Comparison of ENCODE assay signal across 17 cellular contexts in the genomic region with DNA sequence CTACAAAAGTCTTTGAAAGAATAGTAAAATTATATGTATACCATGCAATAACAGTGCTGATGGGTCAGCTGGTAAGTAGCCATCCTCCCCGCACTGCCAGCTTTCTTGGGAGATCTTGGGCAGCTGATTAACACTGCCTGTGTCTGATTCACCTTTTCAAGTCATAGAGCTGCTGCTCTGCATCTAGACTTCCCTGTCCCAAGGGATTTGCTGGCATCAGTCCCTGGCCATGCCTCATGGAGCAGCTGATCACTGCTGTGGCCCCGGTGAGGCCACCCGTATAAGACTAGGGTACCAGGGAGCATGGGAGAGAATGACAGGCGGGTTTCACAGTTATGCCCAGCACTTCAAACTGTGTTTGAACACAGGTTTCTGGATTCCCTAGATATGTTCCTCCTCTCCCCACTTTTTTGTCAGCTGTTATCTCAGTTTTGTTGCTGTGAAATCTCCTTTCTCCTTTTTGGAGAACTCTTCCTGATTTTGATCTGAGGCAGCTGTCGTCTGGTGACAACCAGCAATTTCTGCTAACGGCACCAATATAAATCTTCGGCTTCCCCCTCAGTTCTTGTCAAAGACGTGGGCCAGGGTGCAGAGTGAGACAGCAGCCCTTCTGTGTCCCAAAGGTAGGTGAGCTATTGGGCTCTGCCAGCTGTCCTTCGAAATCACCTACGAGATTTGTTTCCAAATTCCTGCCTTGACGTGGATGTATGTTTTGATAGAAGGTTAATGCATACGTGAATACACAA.
DNase-seq lines count a peak whose midpoint lies in the region; ATAC-seq and TF ChIP-seq lines count a peak whose summit lies in the region.
"Had no signal": no experiment of that assay in that cellular context is flagged by ENCODE, and none has a peak within 500 bp of the region (broad histone marks: within the 10 kb centered on the region; RNA-seq: fewer than 3 reads in every experiment).

No MANE protein-coding gene starts in this region.

- POLR2A ChIA-PET in PC-3 (lab: Charles Lee; ENCODE audit: unreplicated experiment) = no interaction called here

- H3K4me2 ChIP-seq in mammary epithelial cell (ENCODE audit: insufficient read depth, low read depth, low read length) = no peak overlapping the region
- H3K4me2 ChIP-seq in PC-3 (ENCODE audit: low read length) = no peak overlapping the region
- H3K4me2 ChIP-seq: A549, PC-9 had no signal

- BruUV-seq in mammary epithelial cell (replicated peaks; lab: Mats Ljungman, UMichigan) (no TSS peak), PC-3 (replicated peaks; lab: Mats Ljungman, UMichigan) (no TSS peak)

- no peak for TF ChIP-seq CTCF in mammary epithelial cell (conservative IDR thresholded peaks at IDR 0.05 in 1 of 2, IDR thresholded peaks at IDR 0.05 in 1 of 2; ENCODE audit: extremely low read depth in 1 of 2, insufficient read depth in 1 of 2, low read depth in 1 of 2, low read length in 2 of 2)
- no peak for TF ChIP-seq CTCF in breast epithelium (IDR thresholded peaks at IDR 0.05)
- no peak for TF ChIP-seq CTCF in PC-3 (conservative IDR thresholded peaks at IDR 0.05; ENCODE audit: low read depth, low read length)
- TF ChIP-seq CTCF in foreskin keratinocyte (conservative IDR thresholded peaks at IDR 0.05) = no peak

- no peak for TF ChIP-seq POLR2A in breast epithelium (IDR thresholded peaks at IDR 0.05)

- H3K27ac ChIP-seq in mammary epithelial cell (ENCODE audit: insufficient read depth, low read depth, low read length) (no peak overlapping the region), breast epithelium (no peak overlapping the region), PC-3 (ENCODE audit: low read length) (no peak overlapping the region), foreskin keratinocyte (no peak overlapping the region)
- H3K27ac ChIP-seq: A549, PC-9 had no signal

- WGBS in mammary epithelial cell (ENCODE audit: low coverage, missing lambda C conversion rate) = 73% methylated on average over 10 of the region's 12 CpGs

- dilution Hi-C loops in mammary epithelial cell (cut with HindIII; ENCODE audit: low sequenced_read_pairs) = loop anchor here (5.0 kb wide), 2 partner anchors 37 to 62 kb away; no protein-coding TSS in a partner anchor

- no peaks in the 10 kb centered on the region for H3K9me2 ChIP-seq in PC-3 (replicated peaks; ENCODE audit: low read length)

- H3K9ac ChIP-seq in mammary epithelial cell (ENCODE audit: insufficient read depth, low read length) (no peak overlapping the region), PC-3 (ENCODE audit: low read length) (no peak overlapping the region)

- H3K79me2 ChIP-seq in mammary epithelial cell (ENCODE audit: insufficient read depth, low read length) (no peaks in the 10 kb centered on the region), PC-3 (ENCODE audit: low read length) (no peaks in the 10 kb centered on the region)

- H4K20me1 ChIP-seq in mammary epithelial cell (ENCODE audit: insufficient read depth, low read length) (no peaks in the 10 kb centered on the region), PC-3 (ENCODE audit: low read length) (no peaks in the 10 kb centered on the region)

- intact Hi-C loops in mammary epithelial cell (cut with micrococcal nuclease) = no loop called here
- intact Hi-C loops in breast epithelium (cut with DNase I; ENCODE audit: low total_unique reads) = no loop called here
- intact Hi-C loops in PC-3 (cut with micrococcal nuclease) = no loop called here

- peaks cover 20% of the 10 kb centered on the region for H3K4me1 ChIP-seq in mammary epithelial cell (ENCODE audit: insufficient read depth, low read length)
- H3K4me1 ChIP-seq in breast epithelium = no peaks in the 10 kb centered on the region
- H3K4me1 ChIP-seq in PC-3 (ENCODE audit: insufficient read depth, low read length) = no peaks in the 10 kb centered on the region
- H3K4me1 ChIP-seq in foreskin keratinocyte = peaks cover 6% of the 10 kb centered on the region
- H3K4me1 ChIP-seq: A549 had no signal

- CTCF ChIA-PET in mammary epithelial cell (lab: Charles Lee; ENCODE audit: low non-redundant PET) (no interaction called here), PC-3 (lab: Charles Lee) (no interaction called here)

- no peaks in the 10 kb centered on the region for H3K9me3 ChIP-seq in mammary epithelial cell (replicated peaks; ENCODE audit: insufficient read depth, low read length)
- H3K9me3 ChIP-seq in breast epithelium = no peaks in the 10 kb centered on the region
- no peaks in the 10 kb centered on the region for H3K9me3 ChIP-seq in PC-3 (ENCODE audit: low read length)
- H3K9me3 ChIP-seq: A549 had no signal

- H2AFZ ChIP-seq in mammary epithelial cell (ENCODE audit: low read depth, low read length) (no peak overlapping the region), PC-3 (ENCODE audit: low read length) (no peak overlapping the region)
- H2AFZ ChIP-seq: PC-9 had no signal

- H3K36me3 ChIP-seq in mammary epithelial cell (ENCODE audit: insufficient read depth, low read length) (no peaks in the 10 kb centered on the region), breast epithelium (no peaks in the 10 kb centered on the region), PC-3 (ENCODE audit: low read depth, low read length) (no peaks in the 10 kb centered on the region)

- H3F3A ChIP-seq in PC-3 (ENCODE audit: low read length, unreplicated experiment) = no peaks in the 10 kb centered on the region

- H3K27me3 ChIP-seq in mammary epithelial cell (ENCODE audit: insufficient read depth, low read length) (peaks cover 8% of the 10 kb centered on the region), breast epithelium (peaks cover 0 to 42% of the 10 kb centered on the region in 2 donors), PC-3 (ENCODE audit: low read length) (peaks cover 48% of the 10 kb centered on the region), foreskin keratinocyte (peaks cover 60% of the 10 kb centered on the region)

- in situ Hi-C loops in mammary epithelial cell (cut with MboI; ENCODE audit: low sequenced_read_pairs in 2 of 2) = no loop called here

- H3K4me3 ChIP-seq in mammary epithelial cell (replicated peaks in 1 of 3; ENCODE audit: insufficient read depth in 1 of 3, low read depth in 2 of 3, low read length in 3 of 3) (no peak overlapping the region), breast epithelium (no peak overlapping the region), PC-3 (ENCODE audit: low read length) (no peak overlapping the region)
- H3K4me3 ChIP-seq: A549, PC-9 had no signal

- peak; percentile 1 for DNase-seq in mammary epithelial cell
- no peak for DNase-seq in breast epithelium (ENCODE audit: low spot score in 2 of 2)
- peak; percentile 5 for DNase-seq in PC-3
- DNase-seq in foreskin keratinocyte = no peak
- no peak for DNase-seq in NCI-H2196 treated with DMSO at 0.1 percent for 48 hours (lab: John Stamatoyannopoulos, UW; ENCODE audit: unreplicated experiment)
- DNase-seq in activated CD8-positive, alpha-beta memory T cell treated with anti-CD3 and anti-CD28 coated beads, Interleukin-2, amount 50 U/mL, for 4 hours = no peak
- no peak for DNase-seq in stimulated activated CD4-positive, alpha-beta T cell treated with anti-CD3 and anti-CD28 coated beads, Interleukin-2, amount 100 ng/mL, for 48 hours
- DNase-seq: CD4-positive, CD25-positive, alpha-beta regulatory T cell; DMS79; GDM1; HFFc6; NCI-H1436; NCI-H2029 treated with DMSO at 0.1 percent for 48 hours; NCI-H524 treated with DMSO at 0.1 percent for 48 hours; PC-9 had no signal

- ATAC-seq in PC-3 (no peak), foreskin keratinocyte (peak; percentile 4), HG03342 (IDR thresholded peaks at IDR 0.05; ENCODE audit: unreplicated experiment) (no peak)
- ATAC-seq: A549 had no signal

Comparison
In these comparisons a context has a peak if more than half of its experiments do, and no peak if none do; other contexts are left out.
1. DNase-seq: peak in mammary epithelial cell (single experiment) and PC-3 (single experiment); none in breast epithelium (0 of 2), foreskin keratinocyte (0 of 2), NCI-H2196 treated with DMSO at 0.1 percent for 48 hours (single experiment), activated CD8-positive, alpha-beta memory T cell treated with anti-CD3 and anti-CD28 coated beads, Interleukin-2, amount 50 U/mL, for 4 hours (single experiment) and stimulated activated CD4-positive, alpha-beta T cell treated with anti-CD3 and anti-CD28 coated beads, Interleukin-2, amount 100 ng/mL, for 48 hours (0 of 2).